10 cellular contexts compared by ENCODE assay signal in genomic region chr2:102032368-102033027, GRCh38. TPM values are rescaled to one million over a fixed set of nuclear protein-coding genes. Genes with fewer than 3 reads are reported as not detected.
A peak's percentile ranks its signal among the peaks of the same experiment; 100 is the strongest.
DNase-seq lines count a peak whose midpoint lies in the region; TF ChIP-seq lines count a peak whose summit lies in the region.
"Had no signal": no experiment of that assay in that cellular context is flagged by ENCODE, and none has a peak within 500 bp of the region (broad histone marks: within the 10 kb centered on the region; RNA-seq: fewer than 3 reads in every experiment).

No MANE protein-coding gene starts in this region.

- WGBS in hepatocyte (ENCODE audit: low lambda C conversion rate, missing lambda C conversion rate), result 46% methylated on average over 2 of the region's 2 CpGs
- 49 to 71% (median 58%) methylated on average over 2 of the region's 2 CpGs for WGBS in spleen, 5 donors

- peak overlapping the region; percentile 84 for H3K27ac Mint-ChIP-seq in Calu3 (ENCODE audit: unreplicated experiment)

- no peaks in the 10 kb centered on the region for H3K36me3 ChIP-seq in Peyer's patch
- no peaks in the 10 kb centered on the region for H3K36me3 ChIP-seq in hepatocyte (replicated peaks; ENCODE audit: insufficient read depth, low read depth)
- peaks cover 0 to 46% (median 0%) of the 10 kb centered on the region in 6 donors for H3K36me3 ChIP-seq in spleen
- no peaks in the 10 kb centered on the region for H3K36me3 ChIP-seq in SJCRH30

- no peak overlapping the region for H2AFZ ChIP-seq in hepatocyte

- peaks cover 4% of the 10 kb centered on the region for H3K9me3 Mint-ChIP-seq in Calu3 (ENCODE audit: low read depth, unreplicated experiment)
- H3K9me3 Mint-ChIP-seq: stimulated activated naive CD8-positive, alpha-beta T cell treated with anti-CD3 and anti-CD28 coated beads, Interleukin-15, Interleukin-2, amounts not matched to agents 100 ng/mL and 50 ng/mL, for 24 hours had no signal

- no peaks in the 10 kb centered on the region for H3K27me3 ChIP-seq in Peyer's patch
- no peaks in the 10 kb centered on the region for H3K27me3 ChIP-seq in hepatocyte
- H3K27me3 ChIP-seq in spleen (replicated peaks in 1 of 7), result peaks cover 0 to 5% (median 0%) of the 10 kb centered on the region in 7 donors
- no peaks in the 10 kb centered on the region for H3K27me3 ChIP-seq in SJCRH30

- H3K9me3 ChIP-seq in Peyer's patch (no peaks in the 10 kb centered on the region), hepatocyte (ENCODE audit: low read depth) (no peaks in the 10 kb centered on the region), spleen (no peaks in the 10 kb centered on the region), SJCRH30 (replicated peaks) (no peaks in the 10 kb centered on the region)

- TF ChIP-seq CTCF in Calu3 (IDR thresholded peaks at IDR 0.05; ENCODE audit: unreplicated experiment), result no peak
- TF ChIP-seq CTCF in Peyer's patch (IDR thresholded peaks at IDR 0.05), result no peak
- no peak for TF ChIP-seq CTCF in hepatocyte (IDR thresholded peaks at IDR 0.05; ENCODE audit: poor library complexity)
- TF ChIP-seq CTCF in spleen (IDR thresholded peaks at IDR 0.05 in 8 of 11, conservative IDR thresholded peaks at IDR 0.05 in 3 of 11), result no peak

- H3K27ac ChIP-seq in Peyer's patch, result peak overlapping the region in 3 of 4 donors; percentile 48 to 75 (median 70)
- peak overlapping the region; percentile 75 for H3K27ac ChIP-seq in hepatocyte
- peak overlapping the region in 7 of 8 donors; percentile 61 to 77 (median 70) for H3K27ac ChIP-seq in spleen
- H3K27ac ChIP-seq in SJCRH30, result no peak overlapping the region

- H3K4me1 Mint-ChIP-seq in Calu3 (ENCODE audit: low read depth, unreplicated experiment), result peaks cover 18% of the 10 kb centered on the region

- no peak for TF ChIP-seq POLR2A in Peyer's patch (IDR thresholded peaks at IDR 0.05)
- no peak for TF ChIP-seq POLR2A in spleen (IDR thresholded peaks at IDR 0.05)

- H3K4me3 ChIP-seq in Peyer's patch (no peak overlapping the region), hepatocyte (no peak overlapping the region), spleen (peak overlapping the region in 1 of 8 donors; percentile 29), SJCRH30 (no peak overlapping the region)

- H3K36me3 Mint-ChIP-seq in Calu3 (ENCODE audit: insufficient read depth, unreplicated experiment), result peaks cover 5% of the 10 kb centered on the region

- no peaks in the 10 kb centered on the region for H3K9me2 ChIP-seq in hepatocyte (replicated peaks; ENCODE audit: insufficient read depth)

- H3K4me3 Mint-ChIP-seq in Calu3 (ENCODE audit: low read depth, unreplicated experiment), result peak overlapping the region; percentile 33
- H3K4me3 Mint-ChIP-seq: stimulated activated naive CD8-positive, alpha-beta T cell treated with anti-CD3 and anti-CD28 coated beads, Interleukin-15, Interleukin-2, amounts not matched to agents 100 ng/mL and 50 ng/mL, for 24 hours had no signal

- H3K79me2 ChIP-seq in hepatocyte, result no peaks in the 10 kb centered on the region

- BruUV-seq in Calu3 (replicated peaks; lab: Mats Ljungman, UMichigan), result no TSS peak

- H3K27me3 Mint-ChIP-seq in Calu3 (ENCODE audit: unreplicated experiment), result no peaks in the 10 kb centered on the region
- H3K27me3 Mint-ChIP-seq: stimulated activated naive CD8-positive, alpha-beta T cell treated with anti-CD3 and anti-CD28 coated beads, Interleukin-15, Interleukin-2, amounts not matched to agents 100 ng/mL and 50 ng/mL, for 24 hours had no signal

- peak overlapping the region; percentile 23 for H3K4me2 ChIP-seq in hepatocyte

- CTCF ChIA-PET in Calu3 (lab: Charles Lee), result interaction anchor here (1.3 to 2.2 kb wide), 6 partner anchors 8 to 208 kb away, joined by 3 to 12 read pairs (median 7); no protein-coding TSS in a partner anchor

- intact Hi-C loops in Calu3 (cut with micrococcal nuclease; ENCODE audit: unreplicated experiment), result no loop called here
- intact Hi-C loops in spleen (cut with DNase I; ENCODE audit: low total_unique reads), result no loop called here

- DNase-seq in Calu3 (no peak), Peyer's patch (no peak), hepatocyte (ENCODE audit: low spot score) (no peak), spleen (no peak), NCI-H187 (lab: John Stamatoyannopoulos, UW) (no peak), SJCRH30 (no peak), NK-92 (lab: John Stamatoyannopoulos, UW; ENCODE audit: unreplicated experiment) (no peak)
- DNase-seq: activated gamma-delta T cell, COR-L47 had no signal

- H4K20me1 ChIP-seq in hepatocyte (ENCODE audit: insufficient read depth, poor library complexity, severe bottlenecking), result no peaks in the 10 kb centered on the region

- H3K4me1 ChIP-seq in Peyer's patch, result peaks cover 0 to 13% (median 2%) of the 10 kb centered on the region in 4 donors
- peaks cover 29% of the 10 kb centered on the region for H3K4me1 ChIP-seq in hepatocyte (ENCODE audit: insufficient read depth)
- H3K4me1 ChIP-seq in spleen, result peaks cover 4 to 53% (median 25%) of the 10 kb centered on the region in 6 donors
- H3K4me1 ChIP-seq in SJCRH30, result no peaks in the 10 kb centered on the region

RNA-seq across cellular contexts. Expression of gene IL1R2, which starts 40.7 kb away (rescaled TPM):
- 0.34 TPM in 1 of 2 replicates, not detected in the other for total RNA-seq in Calu3 (2022)
- total RNA-seq in Peyer's patch, result 10 to 100 TPM in 2 of 4 donors, 1 to 10 TPM in 2; 2.3 to 18.2 (median 7.0) TPM
- 1.3 and 10.5 TPM in 2 replicates for total RNA-seq in hepatocyte
- 5.8 and 11.4 TPM in 2 replicates for polyA plus RNA-seq in hepatocyte
- 100 to 1,000 TPM in 6 of 7 donors, 10 to 100 TPM in 1; 24.5 to 607 (median 140) TPM for total RNA-seq in spleen
- 10 to 100 TPM; 20.1 to 62.9 (median 22.6) TPM for polyA plus RNA-seq in spleen
- not detected in 2 replicates for total RNA-seq in SJCRH30 (2014; rRNA removed; shearing (Covaris generic))
